ENCODE assay signal across 8 cellular contexts in genomic region chr7:30027915-30028748, GRCh38. TPM values are rescaled to one million over a fixed set of nuclear protein-coding genes. Genes with fewer than 3 reads are reported as not detected.
A peak's percentile ranks its signal among the peaks of the same experiment; 100 is the strongest.
DNase-seq lines count a peak whose midpoint lies in the region; ATAC-seq, FAIRE-seq and TF ChIP-seq lines count a peak whose summit lies in the region.

Gene PLEKHA8, plus strand, starts transcription at chr7:30028412. Its CDS starts 351 bp downstream, at chr7:30028763.

- H3K27ac ChIP-seq in left ventricle myocardium inferior (replicated peaks) (peak within 1 kb of the TSS; percentile 94), prostate gland (peak within 1 kb of the TSS; percentile 85 to 86)

- H3K4me3 ChIP-seq in left ventricle myocardium inferior, result peak within 1 kb of the TSS; percentile 95
- H3K4me3 ChIP-seq in prostate gland, result peak within 1 kb of the TSS; percentile 76 to 84

- peak; percentile 59 for DNase-seq in GM12891 (ENCODE audit: insufficient read length, low spot score)
- peak; percentile 78 for DNase-seq in NCI-H1105 (lab: John Stamatoyannopoulos, UW)
- DNase-seq in amniotic stem cell (lab: John Stamatoyannopoulos, UW), result peak; percentile 79
- DNase-seq in left ventricle myocardium inferior, result peak; percentile 89
- DNase-seq in prostate gland (ENCODE audit: low spot score), result peak; percentile 79
- DNase-seq in ureter (ENCODE audit: low spot score), result peak; percentile 90

- H3K36me3 Mint-ChIP-seq in T-helper 1 cell treated with Interleukin-12 subunit alpha and Interleukin-12 subunit beta and Interleukin-4 antibody, amounts not matched to agents 30 μg/mL and 1 μg/mL, for 36 hours (ENCODE audit: low read depth), result peaks cover 1% of the 10 kb centered on the region

- intact Hi-C loops in left ventricle myocardium inferior (cut with micrococcal nuclease), result no loop called here
- intact Hi-C loops in prostate gland (cut with DNase I), result loop anchor here (1.0 to 5.0 kb wide), 2 partner anchors 34 to 39 kb away; partner anchors contain the start of gene SCRN1

- 0% methylated on average over 67 of the region's 77 CpGs for WGBS in prostate gland

- H3K27ac Mint-ChIP-seq in T-helper 1 cell treated with Interleukin-12 subunit alpha and Interleukin-12 subunit beta and Interleukin-4 antibody, amounts not matched to agents 30 μg/mL and 1 μg/mL, for 36 hours, result peak within 1 kb of the TSS; percentile 95

- no peaks in the 10 kb centered on the region for H3K27me3 Mint-ChIP-seq in T-helper 1 cell treated with Interleukin-12 subunit alpha and Interleukin-12 subunit beta and Interleukin-4 antibody, amounts not matched to agents 30 μg/mL and 1 μg/mL, for 36 hours (ENCODE audit: low read depth)

- H3K27me3 ChIP-seq in left ventricle myocardium inferior (ENCODE audit: low read depth) (no peaks in the 10 kb centered on the region), prostate gland (replicated peaks; ENCODE audit: insufficient read depth) (no peaks in the 10 kb centered on the region)

- peak within 1 kb of the TSS; percentile 94 for H3K4me3 Mint-ChIP-seq in T-helper 1 cell treated with Interleukin-12 subunit alpha and Interleukin-12 subunit beta and Interleukin-4 antibody, amounts not matched to agents 30 μg/mL and 1 μg/mL, for 36 hours

- H3K9me3 ChIP-seq in left ventricle myocardium inferior (replicated peaks), result no peaks in the 10 kb centered on the region
- H3K9me3 ChIP-seq in prostate gland, result no peaks in the 10 kb centered on the region

- H3K36me3 ChIP-seq in left ventricle myocardium inferior (no peaks in the 10 kb centered on the region), prostate gland (no peaks in the 10 kb centered on the region)

- peak; percentile 60 for TF ChIP-seq POLR2A in GM12891 (IDR thresholded peaks at IDR 0.05; ENCODE audit: low read depth, low read length)
- peak; percentile 67 for TF ChIP-seq POLR2A in prostate gland (IDR thresholded peaks at IDR 0.05)

- H3K4me1 ChIP-seq in left ventricle myocardium inferior (peaks cover 70% of the 10 kb centered on the region), prostate gland (replicated peaks) (peaks cover 3% of the 10 kb centered on the region)

- FAIRE-seq in GM12891 (lab: Jason Lieb, UNC), result peak; percentile 85

- peak; percentile 57 for ATAC-seq in HG02642 (IDR thresholded peaks at IDR 0.05; ENCODE audit: poor library complexity, unreplicated experiment)

- H3K4me1 Mint-ChIP-seq in T-helper 1 cell treated with Interleukin-12 subunit alpha and Interleukin-12 subunit beta and Interleukin-4 antibody, amounts not matched to agents 30 μg/mL and 1 μg/mL, for 36 hours (ENCODE audit: low read depth), result peaks cover 32% of the 10 kb centered on the region

- TF ChIP-seq CTCF in left ventricle myocardium inferior (IDR thresholded peaks at IDR 0.05; ENCODE audit: borderline replicate concordance) (no peak), prostate gland (IDR thresholded peaks at IDR 0.05) (peak in 1 of 4 experiments; percentile 24)

- H3K9me3 Mint-ChIP-seq in T-helper 1 cell treated with Interleukin-12 subunit alpha and Interleukin-12 subunit beta and Interleukin-4 antibody, amounts not matched to agents 30 μg/mL and 1 μg/mL, for 36 hours, result no peaks in the 10 kb centered on the region

TF ChIP-seq in GM12891, 5 proteins besides CTCF, POLR2A, EP300 and RAD21:
- TF ChIP-seq PAX5 (IDR thresholded peaks at IDR 0.05; ENCODE audit: insufficient read depth, low read length, severe bottlenecking) (peak; percentile 46), POLR2AphosphoS5 (IDR thresholded peaks at IDR 0.05; ENCODE audit: low read depth, low read length) (no peak), SPI1 (IDR thresholded peaks at IDR 0.05; ENCODE audit: low read depth, low read length) (no peak), TAF1 (IDR thresholded peaks at IDR 0.05; ENCODE audit: low read depth, low read length) (peak; percentile 53; the same call in 1 of the 2 replicates), POU2F2 (IDR thresholded peaks at IDR 0.05; ENCODE audit: low read depth, low read length) (peak; percentile 82; the same call in 1 of the 2 replicates)
TF ChIP-seq in GM12891: peak in this region for 3.

RNA-seq across cellular contexts. Expression of gene PLEKHA8, which starts in this region (rescaled TPM):
- polyA plus RNA-seq in GM12891 (2012; ENCODE audit: low read depth, missing spikeins), result 2.5 TPM
- total RNA-seq in left ventricle myocardium inferior, result 3.3 TPM
- 10 to 100 TPM in 1 of 2 donors, 1 to 10 TPM in 1; 5.5 to 12.0 TPM for total RNA-seq in prostate gland
- total RNA-seq in ureter, result 13.1 TPM

Comparison
In these comparisons a context has a peak if more than half of its experiments do, and no peak if none do; other contexts are left out.
1. Peak in every context shown above with its lines: DNase-seq, ATAC-seq, H3K4me3 ChIP-seq and H3K27ac ChIP-seq.